ENCODE assay signal across 2 cellular contexts in genomic region chr13:51564252-51564651, GRCh38.
A peak's percentile ranks its signal among the peaks of the same experiment; 100 is the strongest.
TF ChIP-seq lines count a peak whose summit lies in the region.

No MANE protein-coding gene starts in this region.

TF ChIP-seq in GM23338, 12 proteins besides CTCF, POLR2A, EP300 and RAD21 (continued from another document):
- no peak for TF ChIP-seq EZH2phosphoT487 (IDR thresholded peaks at IDR 0.05; ENCODE audit: unreplicated experiment)
- no peak for TF ChIP-seq ETS1 (IDR thresholded peaks at IDR 0.05)
- no peak for TF ChIP-seq REST (IDR thresholded peaks at IDR 0.05; ENCODE audit: unreplicated experiment)
- TF ChIP-seq NANOG (IDR thresholded peaks at IDR 0.05; ENCODE audit: borderline replicate concordance): no peak
- no peak for TF ChIP-seq ZNF114 (CRISPR knock-in tag; IDR thresholded peaks at IDR 0.05)
- no peak for TF ChIP-seq ZNF462 (CRISPR knock-in tag; IDR thresholded peaks at IDR 0.05)

TF ChIP-seq in K562, 482 proteins besides CTCF, POLR2A, EP300 and RAD21 (continued from another document):
- TF ChIP-seq ETV6 (IDR thresholded peaks at IDR 0.05; ENCODE audit: borderline replicate concordance in 1 of 2, low read depth in 2 of 2, low read length in 1 of 2) (peak in 1 of 2 experiments; percentile 41; a peak in 1 of 4 replicates), ETV6 (CRISPR knock-in tag; IDR thresholded peaks at IDR 0.05; ENCODE audit: borderline replicate concordance) (no peak), ZNF318 (IDR thresholded peaks at IDR 0.05; ENCODE audit: borderline replicate concordance in 1 of 2, low read depth in 1 of 2) (no peak)
TF ChIP-seq in K562: peak in this region for 2.
